In the genomic region with DNA sequence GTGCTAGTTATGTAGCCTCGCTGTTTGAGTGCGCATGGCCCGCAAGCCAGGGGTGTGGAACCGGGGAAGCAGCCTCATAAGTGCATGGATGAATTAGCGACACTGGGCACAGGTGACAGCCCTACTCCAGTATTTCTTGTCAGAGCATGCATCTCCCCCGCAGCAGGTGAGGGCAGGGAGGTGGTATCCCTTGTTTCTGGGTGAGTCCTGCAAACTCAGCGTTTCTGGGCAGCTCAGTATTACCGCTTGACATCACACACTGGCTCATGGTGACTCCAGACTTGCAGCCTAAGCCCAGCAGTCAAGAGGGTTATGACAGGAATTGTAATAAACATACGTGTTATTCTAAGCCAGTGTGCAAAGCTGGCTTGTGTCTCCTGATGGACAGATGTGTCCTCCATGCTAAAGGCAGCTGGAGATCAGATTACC, we compare ENCODE assay signal across 10 cellular contexts. TPM values are rescaled to one million over a fixed set of nuclear protein-coding genes. Genes with fewer than 3 reads are reported as not detected.
DNase-seq lines count a peak whose midpoint lies in the region; ATAC-seq and TF ChIP-seq lines count a peak whose summit lies in the region.
"Had no signal": no experiment of that assay in that cellular context is flagged by ENCODE, and none has a peak within 500 bp of the region (broad histone marks: within the 10 kb centered on the region; RNA-seq: fewer than 3 reads in every experiment).

No MANE protein-coding gene starts in this region.

- H3K27me3 ChIP-seq in heart right ventricle (peaks cover 0 to 63% (median 48%) of the 10 kb centered on the region in 7 donors), layer of hippocampus (ENCODE audit: control insufficient read depth, insufficient read depth, low read length) (peaks cover 12% of the 10 kb centered on the region), vagina (no peaks in the 10 kb centered on the region)

- peak overlapping the region in 4 of 10 donors; percentile 71 to 83 (median 78) for H3K27ac ChIP-seq in heart right ventricle
- peak overlapping the region; percentile 9 for H3K27ac ChIP-seq in layer of hippocampus (ENCODE audit: low read depth, low read length)
- H3K27ac ChIP-seq in vagina, result peak overlapping the region; percentile 81

- intact Hi-C loops in heart right ventricle (cut with DNase I), result loop anchor here in 6 of 10 donors (1.0 to 10.0 kb wide), 9 partner anchors 59 to 367 kb away; a partner anchor contains a TSS
- intact Hi-C loops in Right ventricle myocardium inferior (cut with DNase I), result loop anchor here (5.0 kb wide), 2 partner anchors 99 to 139 kb away; no protein-coding TSS in a partner anchor
- intact Hi-C loops in activated T-helper 1 cell treated with anti-CD3 and anti-CD28 coated beads, Interleukin-12 subunit alpha, Interleukin-12 subunit beta, Interleukin-2, Interleukin-4 antibody, amounts not matched to agents 30 ng/mL and 10 ng/mL and 1 ng/mL, durations not matched to agents 14 hours and 24 hours and 36 hours (cut with micrococcal nuclease), result loop anchor here (2.0 to 10.0 kb wide), 5 partner anchors 71 to 447 kb away; a partner anchor contains a TSS
- intact Hi-C loops in vagina (cut with DNase I), result loop anchor here (5.0 to 10.0 kb wide), 3 partner anchors 97 to 239 kb away; no protein-coding TSS in a partner anchor

- 68 to 73% methylated on average over 9 of the region's 9 CpGs for WGBS in heart right ventricle, 2 donors

- no peak for TF ChIP-seq POLR2A in vagina (IDR thresholded peaks at IDR 0.05)

- H3K4me1 Mint-ChIP-seq in activated T-helper 1 cell treated with anti-CD3 and anti-CD28 coated beads, Interleukin-12 subunit alpha, Interleukin-12 subunit beta, Interleukin-2, Interleukin-4 antibody, amounts not matched to agents 30 ng/mL and 10 ng/mL and 1 ng/mL, durations not matched to agents 14 hours and 24 hours and 36 hours (ENCODE audit: low read depth), result peaks cover 24% of the 10 kb centered on the region

- no peak overlapping the region for H3K27ac Mint-ChIP-seq in activated T-helper 1 cell treated with anti-CD3 and anti-CD28 coated beads, Interleukin-12 subunit alpha, Interleukin-12 subunit beta, Interleukin-2, Interleukin-4 antibody, amounts not matched to agents 30 ng/mL and 10 ng/mL and 1 ng/mL, durations not matched to agents 14 hours and 24 hours and 36 hours

- peak overlapping the region; percentile 76 for H3K4me3 Mint-ChIP-seq in activated T-helper 1 cell treated with anti-CD3 and anti-CD28 coated beads, Interleukin-12 subunit alpha, Interleukin-12 subunit beta, Interleukin-2, Interleukin-4 antibody, amounts not matched to agents 30 ng/mL and 10 ng/mL and 1 ng/mL, durations not matched to agents 14 hours and 24 hours and 36 hours

- no peaks in the 10 kb centered on the region for H3K36me3 ChIP-seq in heart right ventricle
- H3K36me3 ChIP-seq in vagina, result no peaks in the 10 kb centered on the region

- TF ChIP-seq CTCF in heart right ventricle (IDR thresholded peaks at IDR 0.05) (no peak), vagina (IDR thresholded peaks at IDR 0.05) (no peak)

- DNase-seq in heart right ventricle (no peak), Right ventricle myocardium inferior (ENCODE audit: missing footprints) (no peak), vagina (ENCODE audit: extremely low spot score in 2 of 2) (no peak), HT-29 (ENCODE audit: low spot score) (no peak), amygdala (lab: John Stamatoyannopoulos, UW) (no peak)
- no peak for DNase-seq in activated T-helper 1 cell treated with anti-CD3 and anti-CD28 coated beads, Interleukin-12 subunit alpha, Interleukin-12 subunit beta, Interleukin-2, Interleukin-4 antibody, amounts not matched to agents 30 ng/mL and 10 ng/mL and 1 ng/mL, durations not matched to agents 14 hours and 24 hours and 36 hours (ENCODE audit: low spot score)
- DNase-seq: DND-41; naive thymus-derived CD8-positive, alpha-beta T cell had no signal

- H3K9me3 ChIP-seq in heart right ventricle (no peaks in the 10 kb centered on the region), vagina (no peaks in the 10 kb centered on the region)

- ATAC-seq in heart right ventricle (peak in 2 of 8 donors; percentile 13 to 36), Right ventricle myocardium inferior (no peak), GM19397 (IDR thresholded peaks at IDR 0.05; ENCODE audit: unreplicated experiment) (no peak)
- ATAC-seq: naive thymus-derived CD8-positive, alpha-beta T cell had no signal

- no peaks in the 10 kb centered on the region for H3K9me3 Mint-ChIP-seq in activated T-helper 1 cell treated with anti-CD3 and anti-CD28 coated beads, Interleukin-12 subunit alpha, Interleukin-12 subunit beta, Interleukin-2, Interleukin-4 antibody, amounts not matched to agents 30 ng/mL and 10 ng/mL and 1 ng/mL, durations not matched to agents 14 hours and 24 hours and 36 hours
- H3K9me3 Mint-ChIP-seq: naive thymus-derived CD8-positive, alpha-beta T cell had no signal

- H3K4me3 ChIP-seq in heart right ventricle (peak overlapping the region in 9 of 10 donors; percentile 42 to 69 (median 63)), vagina (peak overlapping the region; percentile 50 to 80)

- H3K4me1 ChIP-seq in heart right ventricle (peaks cover 11 to 58% (median 45%) of the 10 kb centered on the region in 9 donors), vagina (peaks cover 54% of the 10 kb centered on the region)

- peaks cover 31% of the 10 kb centered on the region for H3K27me3 Mint-ChIP-seq in activated T-helper 1 cell treated with anti-CD3 and anti-CD28 coated beads, Interleukin-12 subunit alpha, Interleukin-12 subunit beta, Interleukin-2, Interleukin-4 antibody, amounts not matched to agents 30 ng/mL and 10 ng/mL and 1 ng/mL, durations not matched to agents 14 hours and 24 hours and 36 hours (ENCODE audit: insufficient read depth)

- peaks cover 2% of the 10 kb centered on the region for H3K36me3 Mint-ChIP-seq in activated T-helper 1 cell treated with anti-CD3 and anti-CD28 coated beads, Interleukin-12 subunit alpha, Interleukin-12 subunit beta, Interleukin-2, Interleukin-4 antibody, amounts not matched to agents 30 ng/mL and 10 ng/mL and 1 ng/mL, durations not matched to agents 14 hours and 24 hours and 36 hours (ENCODE audit: low read depth)
- H3K36me3 Mint-ChIP-seq: naive thymus-derived CD8-positive, alpha-beta T cell had no signal

RNA-seq across cellular contexts. Expression of a gene that starts 2.5 kb away (rescaled TPM):
- total RNA-seq in heart right ventricle, result 1 to 10 TPM; 1.0 to 2.2 (median 2.0) TPM
- polyA plus RNA-seq in heart right ventricle, result 1 to 10 TPM; 1.0 to 1.3 TPM
- 3.1 TPM for total RNA-seq in Right ventricle myocardium inferior
- total RNA-seq in activated T-helper 1 cell treated with anti-CD3 and anti-CD28 coated beads, Interleukin-12 subunit alpha, Interleukin-12 subunit beta, Interleukin-2, Interleukin-4 antibody, amounts not matched to agents 30 ng/mL and 10 ng/mL and 1 ng/mL, durations not matched to agents 14 hours and 24 hours and 36 hours, result 3.1 and 3.2 TPM in 2 replicates
- total RNA-seq in vagina, result 39.3 TPM
- 37.0 and 45.9 TPM in 2 replicates for total RNA-seq in HT-29 (2014; rRNA removed; shearing (Covaris generic))
- polyA plus RNA-seq: naive thymus-derived CD8-positive, alpha-beta T cell had no signal
